19 cellular contexts compared by ENCODE assay signal in the genomic region with DNA sequence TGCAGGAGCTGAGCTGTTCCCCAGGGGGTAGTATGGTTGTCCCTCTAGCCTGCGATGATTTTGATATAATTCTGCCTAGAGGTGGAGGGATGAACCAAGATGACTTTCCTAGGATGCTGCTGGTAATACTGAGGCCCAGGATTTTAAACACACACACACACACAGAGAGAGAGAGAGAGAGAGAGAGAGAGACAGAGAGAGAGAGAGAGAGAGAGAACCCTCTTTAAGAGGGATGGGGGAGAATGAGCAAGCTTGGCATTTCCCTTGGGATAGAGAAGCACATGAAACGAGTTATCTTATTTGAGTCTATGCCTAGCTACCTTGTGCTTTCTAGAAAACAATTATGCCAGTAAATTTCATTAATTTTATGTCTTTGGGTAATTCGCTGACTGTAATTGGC.
"Had no signal": no experiment of that assay in that cellular context is flagged by ENCODE, and none has a peak within 500 bp of the region (broad histone marks: within the 10 kb centered on the region; RNA-seq: fewer than 3 reads in every experiment).

No MANE protein-coding gene starts in this region.

- ATAC-seq: foreskin keratinocyte; heart right ventricle; left lung; left ventricle myocardium superior; lower lobe of right lung; mucosa of descending colon; naive thymus-derived CD8-positive, alpha-beta T cell had no signal

- H3K36me3 ChIP-seq: esophagus muscularis mucosa, heart right ventricle, left lung, lower lobe of right lung had no signal

- H3K4me1 ChIP-seq: esophagus muscularis mucosa, lower lobe of right lung had no signal

- H3K9me3 ChIP-seq: esophagus muscularis mucosa, left lung, lower lobe of right lung, mucosa of descending colon had no signal

- H3K27me3 ChIP-seq: esophagus muscularis mucosa, foreskin keratinocyte, heart right ventricle, left lung had no signal

- H3K27ac Mint-ChIP-seq: naive B cell had no signal

- H3K27ac ChIP-seq: coronary artery, dorsolateral prefrontal cortex, esophagus muscularis mucosa, foreskin keratinocyte, heart right ventricle, left lung, lower lobe of right lung had no signal

- H3K4me1 Mint-ChIP-seq: naive thymus-derived CD8-positive, alpha-beta T cell had no signal

- H3K4me3 ChIP-seq: coronary artery, dorsolateral prefrontal cortex, esophagus muscularis mucosa, heart right ventricle, left lung, lower lobe of right lung, mucosa of descending colon had no signal

- DNase-seq: dermis blood vessel endothelial cell; dorsolateral prefrontal cortex; effector CD4-positive, alpha-beta T cell; effector memory CD4-positive, alpha-beta T cell; foreskin keratinocyte; glutamatergic neuron; head of caudate nucleus; heart right ventricle; hippocampal formation; left cardiac atrium; left lung; left ventricle myocardium superior; lower lobe of right lung; mesenchymal stem cell; mucosa of descending colon; naive B cell; naive thymus-derived CD8-positive, alpha-beta T cell had no signal

- H3K9me3 Mint-ChIP-seq: naive thymus-derived CD8-positive, alpha-beta T cell had no signal

- H3K36me3 Mint-ChIP-seq: naive B cell; naive thymus-derived CD8-positive, alpha-beta T cell had no signal

- H3K4me3 Mint-ChIP-seq: naive B cell; naive thymus-derived CD8-positive, alpha-beta T cell had no signal
